Comparison of ENCODE assay signal across 13 cellular contexts in the genomic region with DNA sequence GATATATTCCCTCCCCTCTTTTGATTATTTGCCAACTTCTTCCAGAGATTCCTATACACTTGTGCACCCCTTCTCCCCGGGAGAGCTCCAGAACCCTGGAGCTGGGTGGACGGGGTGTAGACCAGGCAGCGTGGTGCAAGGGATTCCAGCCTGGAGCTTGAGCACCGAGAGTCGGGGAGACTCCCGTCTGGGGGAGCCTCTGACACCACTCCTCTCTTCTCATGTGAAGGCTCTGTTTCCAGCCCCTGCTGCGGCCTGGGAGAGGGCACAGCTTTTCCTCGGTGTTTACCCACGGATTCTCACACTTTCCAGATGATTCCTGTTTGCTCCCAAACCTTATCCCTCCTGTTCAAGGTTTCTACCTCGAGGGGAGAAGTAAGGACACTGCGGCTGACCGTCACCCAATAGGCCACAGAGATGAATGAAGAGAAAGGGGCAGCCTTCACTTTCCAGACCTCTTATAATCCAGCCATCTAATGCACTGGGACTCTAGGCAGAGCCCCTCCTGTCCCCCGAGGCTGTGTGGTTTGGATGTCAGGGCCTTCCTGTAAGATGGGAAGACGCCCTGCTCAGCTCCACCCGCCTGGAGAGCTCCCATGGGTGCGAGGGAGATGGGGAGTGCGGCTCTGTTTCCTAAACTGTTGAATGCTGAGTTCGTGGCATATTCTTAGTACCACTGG.
"Had no signal": no experiment of that assay in that cellular context is flagged by ENCODE, and none has a peak within 500 bp of the region (broad histone marks: within the 10 kb centered on the region; RNA-seq: fewer than 3 reads in every experiment).

No MANE protein-coding gene starts in this region.

- H3K36me3 ChIP-seq: right lobe of liver, thoracic aorta, upper lobe of right lung had no signal

- H3K27me3 ChIP-seq: right lobe of liver, stomach, upper lobe of right lung had no signal

- H3K27me3 Mint-ChIP-seq: activated naive CD8-positive, alpha-beta T cell; central memory CD8-positive, alpha-beta T cell had no signal

- H3K9me3 ChIP-seq: right lobe of liver, stomach, thoracic aorta, upper lobe of right lung had no signal

- H3K4me1 ChIP-seq: right lobe of liver, stomach, upper lobe of right lung had no signal

- H3K27ac Mint-ChIP-seq: activated naive CD8-positive, alpha-beta T cell had no signal

- H3K4me3 Mint-ChIP-seq: activated naive CD8-positive, alpha-beta T cell; central memory CD8-positive, alpha-beta T cell; immature natural killer cell had no signal

- H3K4me3 ChIP-seq: coronary artery, right lobe of liver, stomach, thoracic aorta, upper lobe of right lung had no signal

- ATAC-seq: activated CD4-positive, CD25-positive, alpha-beta regulatory T cell treated with anti-CD3 and anti-CD28 coated beads, Interleukin-2, amount 50 U/mL, for 24 hours; upper lobe of right lung had no signal

- H3K27ac ChIP-seq: coronary artery, right lobe of liver, stomach, thoracic aorta, upper lobe of right lung had no signal

- H3K9me3 Mint-ChIP-seq: central memory CD8-positive, alpha-beta T cell; immature natural killer cell had no signal

- DNase-seq: activated CD4-positive, alpha-beta T cell treated with anti-CD3 and anti-CD28 coated beads, Interleukin-2, amount 50 U/mL, for 4 hours; amniotic stem cell; effector CD8-positive, alpha-beta T cell; foreskin melanocyte; immature natural killer cell; right lobe of liver; stomach; upper lobe of right lung had no signal
